9 cellular contexts compared by ENCODE assay signal in genomic region chr17:51050291-51051033, GRCh38.
A peak's percentile ranks its signal among the peaks of the same experiment; 100 is the strongest.
DNase-seq lines count a peak whose midpoint lies in the region; ATAC-seq and TF ChIP-seq lines count a peak whose summit lies in the region.
"Had no signal": no experiment of that assay in that cellular context is flagged by ENCODE, and none has a peak within 500 bp of the region (broad histone marks: within the 10 kb centered on the region; RNA-seq: fewer than 3 reads in every experiment).

No MANE protein-coding gene starts in this region.

- no peak for DNase-seq in HEK293T (ENCODE audit: extremely low spot score)
- no peak for DNase-seq in T-helper 9 cell
- DNase-seq in NCI-H1417 treated with DMSO at 0.1 percent for 48 hours (lab: John Stamatoyannopoulos, UW): no peak
- DNase-seq in medulla oblongata (ENCODE audit: extremely low spot score): no peak
- DNase-seq: T-helper 2 cell had no signal

- CTCF ChIA-PET in HEK293T (lab: Yijun Ruan, JAX): no interaction called here

- POLR2A ChIA-PET in HEK293T (lab: Yijun Ruan, JAX): no interaction called here

- peak; percentile 63 for ATAC-seq in GM18519 (IDR thresholded peaks at IDR 0.05; ENCODE audit: low FRiP score, unreplicated experiment)
- ATAC-seq in GM21717 (IDR thresholded peaks at IDR 0.05; ENCODE audit: unreplicated experiment): peak; percentile 88
- peak; percentile 87 for ATAC-seq in HG03460 (IDR thresholded peaks at IDR 0.05; ENCODE audit: unreplicated experiment)
- peak; percentile 84 for ATAC-seq in esophagus mucosa

TF ChIP-seq in HEK293T, 16 proteins besides CTCF, POLR2A, EP300 and RAD21:
- TF ChIP-seq LEF1 (IDR thresholded peaks at IDR 0.05; ENCODE audit: borderline replicate concordance): no peak
